9 cellular contexts compared by ENCODE assay signal in the genomic region with DNA sequence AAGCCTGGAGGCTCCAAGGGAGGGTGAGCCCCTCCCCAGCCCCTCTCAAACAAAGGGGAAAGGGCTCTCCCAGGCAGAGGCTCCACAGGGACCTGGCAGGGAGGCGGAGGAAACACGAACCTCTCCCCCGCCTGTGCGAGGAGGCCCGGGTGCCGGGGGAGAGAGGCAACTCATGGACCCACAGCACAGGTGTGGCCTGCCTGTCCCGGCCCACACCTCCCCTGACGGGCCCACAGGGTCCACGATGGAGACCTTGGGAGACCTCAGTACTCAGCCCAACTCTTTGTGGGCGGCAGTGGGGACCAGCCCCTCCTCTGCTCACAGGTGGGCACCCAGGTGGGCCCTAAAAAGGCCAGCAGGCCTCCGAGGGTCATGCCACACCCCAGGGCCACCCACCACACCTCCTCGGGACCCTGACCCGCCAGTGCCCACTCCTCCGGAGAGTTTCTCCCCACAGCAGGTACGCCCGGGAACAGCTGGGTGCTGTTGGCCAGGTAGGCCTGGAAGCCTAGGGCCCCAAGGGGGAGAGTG. TPM values are rescaled to one million over a fixed set of nuclear protein-coding genes. Genes with fewer than 3 reads are reported as not detected.
A peak's percentile ranks its signal among the peaks of the same experiment; 100 is the strongest.
DNase-seq lines count a peak whose midpoint lies in the region; ATAC-seq and TF ChIP-seq lines count a peak whose summit lies in the region.
"Had no signal": no experiment of that assay in that cellular context is flagged by ENCODE, and none has a peak within 500 bp of the region (broad histone marks: within the 10 kb centered on the region; RNA-seq: fewer than 3 reads in every experiment).

No MANE protein-coding gene starts in this region.

- DNase-seq in stomach (no peak), GM13977 (ENCODE audit: low spot score) (no peak)
- no peak for DNase-seq in effector memory CD4-positive, alpha-beta T cell

- H3K27me3 ChIP-seq in HUES6 (ENCODE audit: control insufficient read depth, insufficient read depth, low read length) (no peaks in the 10 kb centered on the region), layer of hippocampus (ENCODE audit: control insufficient read depth, insufficient read depth, low read length) (no peaks in the 10 kb centered on the region), stomach (peaks cover 0 to 3% (median 0%) of the 10 kb centered on the region in 3 donors)
- no peaks in the 10 kb centered on the region for H3K27me3 ChIP-seq in effector memory CD4-positive, alpha-beta T cell (replicated peaks; ENCODE audit: control insufficient read depth, insufficient read depth, low read length, poor library complexity, severe bottlenecking)

- no peak for TF ChIP-seq POLR2A in stomach (IDR thresholded peaks at IDR 0.05)

- peaks cover 56% of the 10 kb centered on the region for H3K4me1 ChIP-seq in HUES6 (ENCODE audit: control insufficient read depth, insufficient read depth, low read length)
- H3K4me1 ChIP-seq in stomach = peaks cover 65 to 91% (median 76%) of the 10 kb centered on the region in 4 donors
- no peaks in the 10 kb centered on the region for H3K4me1 ChIP-seq in effector memory CD4-positive, alpha-beta T cell (ENCODE audit: control insufficient read depth, insufficient read depth, low read length, poor library complexity, severe bottlenecking)

- no peak overlapping the region for H3K4me3 ChIP-seq in HUES6 (ENCODE audit: low read depth, low read length)
- peak overlapping the region in 1 of 4 donors; percentile 15 for H3K4me3 ChIP-seq in stomach
- no peak overlapping the region for H3K4me3 ChIP-seq in effector memory CD4-positive, alpha-beta T cell (ENCODE audit: insufficient read depth, low read depth, low read length, poor library complexity, severe bottlenecking)

- peaks cover 48% of the 10 kb centered on the region for H3K36me3 ChIP-seq in HUES6 (ENCODE audit: control insufficient read depth, insufficient read depth, low read length)
- peaks cover 18 to 31% (median 27%) of the 10 kb centered on the region in 4 donors for H3K36me3 ChIP-seq in stomach
- no peaks in the 10 kb centered on the region for H3K36me3 ChIP-seq in effector memory CD4-positive, alpha-beta T cell (ENCODE audit: control insufficient read depth, insufficient read depth, low read length)

- TF ChIP-seq CTCF in stomach (IDR thresholded peaks at IDR 0.05) = no peak
- TF ChIP-seq CTCF in GM13977 (IDR thresholded peaks at IDR 0.05; ENCODE audit: extremely low read depth, insufficient read depth, missing control alignments) = no peak

- ATAC-seq in HG03097 (IDR thresholded peaks at IDR 0.05; ENCODE audit: low FRiP score, unreplicated experiment) = no peak
- no peak for ATAC-seq in GM19324 (IDR thresholded peaks at IDR 0.05; ENCODE audit: low FRiP score, unreplicated experiment)

- peak overlapping the region; percentile 47 for H3K9ac ChIP-seq in HUES6 (ENCODE audit: low read length)

- WGBS in stomach, 5 donors = 59 to 76% (median 71%) methylated on average over 5 to 16 of the region's 16 CpGs

- peaks cover 3% of the 10 kb centered on the region; the same call in 1 of the 2 replicates for H3K9me3 ChIP-seq in HUES6 (ENCODE audit: control insufficient read depth, insufficient read depth, low read depth, low read length)
- no peaks in the 10 kb centered on the region for H3K9me3 ChIP-seq in stomach
- no peaks in the 10 kb centered on the region for H3K9me3 ChIP-seq in effector memory CD4-positive, alpha-beta T cell (ENCODE audit: control insufficient read depth, low read length)

- in situ Hi-C loops in GM13977 (cut with MboI; ENCODE audit: low pct_unique_long_range_greater_than_20kb, low sequenced_read_pairs, unreplicated experiment) = no loop called here

- peak overlapping the region; percentile 92 for H3K27ac ChIP-seq in HUES6 (ENCODE audit: low read depth, low read length)
- peak overlapping the region; percentile 91 for H3K27ac ChIP-seq in cingulate gyrus (ENCODE audit: low read depth, low read length)
- peak overlapping the region; percentile 89 for H3K27ac ChIP-seq in layer of hippocampus (ENCODE audit: low read depth, low read length)
- H3K27ac ChIP-seq in stomach = peak overlapping the region; percentile 28 to 91 (median 86)
- H3K27ac ChIP-seq in effector memory CD4-positive, alpha-beta T cell (ENCODE audit: insufficient read depth, low read length, poor library complexity, severe bottlenecking) = no peak overlapping the region

- TF ChIP-seq EP300 in stomach (IDR thresholded peaks at IDR 0.05) = no peak

- intact Hi-C loops in stomach (cut with DNase I; ENCODE audit: low total_unique reads) = no loop called here

RNA-seq across cellular contexts. Expression of a gene that starts 12.2 kb away (rescaled TPM):
- 100 to 1,000 TPM in 2 of 5 donors, 10 to 100 TPM in 3; 42.2 to 278 (median 86.9) TPM for total RNA-seq in stomach
- polyA plus RNA-seq in stomach = 100 to 1,000 TPM in 1 of 3 donors, 10 to 100 TPM in 2; 41.4 to 278 (median 72.3) TPM
- polyA plus RNA-seq: CD4-positive, alpha-beta memory T cell had no signal

RNA-seq across cellular contexts. Expression of a gene that starts 32.0 kb away (rescaled TPM):
- 1,000 to 10,000 TPM in 3 of 5 donors, 100 to 1,000 TPM in 2; 239 to 2,998 (median 1,528) TPM for total RNA-seq in stomach
- 1,000 to 10,000 TPM; 4,606 to 7,615 (median 4,647) TPM for polyA plus RNA-seq in stomach

RNA-seq across cellular contexts. Expression of a gene that starts 52.1 kb away (rescaled TPM):
- total RNA-seq in stomach = 100 to 1,000 TPM in 2 of 5 donors, 10 to 100 TPM in 3; 42.0 to 130 (median 68.4) TPM
- polyA plus RNA-seq in stomach = 10 to 100 TPM; 82.3 to 91.3 (median 85.0) TPM

RNA-seq across cellular contexts. Expression of a gene that starts 52.2 kb away (rescaled TPM):
- 1 to 10 TPM in 4 of 5 donors, under 1 TPM in 1; 0.55 to 7.8 (median 1.4) TPM for total RNA-seq in stomach
- polyA plus RNA-seq in stomach = 1 to 10 TPM; 2.0 to 3.2 (median 2.5) TPM
